1 cellular context compared by ENCODE assay signal in genomic region chr2:210094787-210095186, GRCh38.
TF ChIP-seq lines count a peak whose summit lies in the region.

No MANE protein-coding gene starts in this region.

TF ChIP-seq in HepG2, 621 proteins besides CTCF, POLR2A, EP300 and RAD21 (continued from another document):
- TF ChIP-seq USF2 (IDR thresholded peaks at IDR 0.05; ENCODE audit: low read depth, low read length) (no peak), USF2 (CRISPR knock-in tag; IDR thresholded peaks at IDR 0.05; ENCODE audit: borderline replicate concordance) (no peak)
